ENCODE assay signal across 14 cellular contexts in the genomic region with DNA sequence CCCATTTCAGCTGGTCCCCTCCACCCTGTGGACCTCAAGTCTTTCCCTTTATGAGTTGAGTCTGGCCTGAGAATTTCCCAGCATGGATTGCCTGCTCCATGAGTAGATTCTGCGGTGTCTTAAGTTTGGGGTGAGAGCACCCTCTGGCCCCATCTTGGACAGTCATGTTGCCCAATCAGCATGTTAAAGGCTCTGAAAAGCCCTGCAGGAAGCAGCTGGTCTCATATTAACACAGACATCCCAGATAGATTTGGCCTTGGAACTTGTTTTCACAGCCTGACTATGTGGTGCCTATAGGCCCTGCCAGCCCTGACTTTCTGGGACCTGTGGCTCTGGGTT.
"Had no signal": no experiment of that assay in that cellular context is flagged by ENCODE, and none has a peak within 500 bp of the region (broad histone marks: within the 10 kb centered on the region; RNA-seq: fewer than 3 reads in every experiment).

No MANE protein-coding gene starts in this region.

- DNase-seq: activated CD4-positive, alpha-beta T cell treated with anti-CD3 and anti-CD28 coated beads, Interleukin-2, amount 50 U/mL, for 48 hours; activated CD8-positive, alpha-beta memory T cell treated with anti-CD3 and anti-CD28 coated beads, Interleukin-2, amount 10 ng/mL, durations not matched to agents 7 days and 5 days; activated T-cell treated with anti-CD3 and anti-CD28 coated beads, Interleukin-2, amount 50 U/mL, for 1 hour; colonic mucosa; esophagus squamous epithelium; hippocampal formation; left lung; mucosa of descending colon; thyroid gland; uterus had no signal

- H3K4me1 Mint-ChIP-seq: activated CD8-positive, alpha-beta memory T cell treated with anti-CD3 and anti-CD28 coated beads, Interleukin-2, amount 10 ng/mL, durations not matched to agents 7 days and 5 days; stimulated activated effector memory CD8-positive, alpha-beta T cell treated with anti-CD3 and anti-CD28 coated beads, Interleukin-12 subunit alpha, Interleukin-12 subunit beta, amount 100 ng/mL, for 72 hours had no signal

- H3K4me3 Mint-ChIP-seq: activated CD8-positive, alpha-beta memory T cell treated with anti-CD3 and anti-CD28 coated beads, Interleukin-2, amount 10 ng/mL, durations not matched to agents 7 days and 5 days; activated naive CD4-positive, alpha-beta T cell treated with anti-CD3 and anti-CD28 coated beads, Interleukin-2, amount 50 U/mL, for 24 hours; naive thymus-derived CD4-positive, alpha-beta T cell; stimulated activated effector memory CD8-positive, alpha-beta T cell treated with anti-CD3 and anti-CD28 coated beads, Interleukin-12 subunit alpha, Interleukin-12 subunit beta, amount 100 ng/mL, for 72 hours had no signal

- H3K36me3 ChIP-seq: adrenal gland, colonic mucosa, thyroid gland, uterus had no signal

- H3K4me1 ChIP-seq: adrenal gland, colonic mucosa, thyroid gland, uterus had no signal

- H3K27me3 ChIP-seq: adrenal gland, colonic mucosa, esophagus squamous epithelium, left lung, thyroid gland, uterus had no signal

- H3K27me3 Mint-ChIP-seq: activated naive CD4-positive, alpha-beta T cell treated with anti-CD3 and anti-CD28 coated beads, Interleukin-2, amount 50 U/mL, for 24 hours had no signal

- H3K27ac ChIP-seq: adrenal gland, colonic mucosa, esophagus squamous epithelium, left lung, thyroid gland, uterus had no signal

- H3K9me3 Mint-ChIP-seq: activated naive CD4-positive, alpha-beta T cell treated with anti-CD3 and anti-CD28 coated beads, Interleukin-2, amount 50 U/mL, for 24 hours; stimulated activated effector memory CD8-positive, alpha-beta T cell treated with anti-CD3 and anti-CD28 coated beads, Interleukin-12 subunit alpha, Interleukin-12 subunit beta, amount 100 ng/mL, for 72 hours had no signal

- H3K4me3 ChIP-seq: adrenal gland, colonic mucosa, esophagus squamous epithelium, left lung, mucosa of descending colon, thyroid gland, uterus had no signal

- H3K36me3 Mint-ChIP-seq: activated CD8-positive, alpha-beta memory T cell treated with anti-CD3 and anti-CD28 coated beads, Interleukin-2, amount 10 ng/mL, durations not matched to agents 7 days and 5 days; activated naive CD4-positive, alpha-beta T cell treated with anti-CD3 and anti-CD28 coated beads, Interleukin-2, amount 50 U/mL, for 24 hours; naive thymus-derived CD4-positive, alpha-beta T cell; stimulated activated effector memory CD8-positive, alpha-beta T cell treated with anti-CD3 and anti-CD28 coated beads, Interleukin-12 subunit alpha, Interleukin-12 subunit beta, amount 100 ng/mL, for 72 hours had no signal

- H3K27ac Mint-ChIP-seq: activated CD8-positive, alpha-beta memory T cell treated with anti-CD3 and anti-CD28 coated beads, Interleukin-2, amount 10 ng/mL, durations not matched to agents 7 days and 5 days; activated naive CD4-positive, alpha-beta T cell treated with anti-CD3 and anti-CD28 coated beads, Interleukin-2, amount 50 U/mL, for 24 hours; naive thymus-derived CD4-positive, alpha-beta T cell; stimulated activated effector memory CD8-positive, alpha-beta T cell treated with anti-CD3 and anti-CD28 coated beads, Interleukin-12 subunit alpha, Interleukin-12 subunit beta, amount 100 ng/mL, for 72 hours had no signal

- H3K9me3 ChIP-seq: adrenal gland, colonic mucosa, esophagus squamous epithelium, left lung, mucosa of descending colon, thyroid gland, uterus had no signal
